ENCODE assay signal across 10 cellular contexts in the genomic region with DNA sequence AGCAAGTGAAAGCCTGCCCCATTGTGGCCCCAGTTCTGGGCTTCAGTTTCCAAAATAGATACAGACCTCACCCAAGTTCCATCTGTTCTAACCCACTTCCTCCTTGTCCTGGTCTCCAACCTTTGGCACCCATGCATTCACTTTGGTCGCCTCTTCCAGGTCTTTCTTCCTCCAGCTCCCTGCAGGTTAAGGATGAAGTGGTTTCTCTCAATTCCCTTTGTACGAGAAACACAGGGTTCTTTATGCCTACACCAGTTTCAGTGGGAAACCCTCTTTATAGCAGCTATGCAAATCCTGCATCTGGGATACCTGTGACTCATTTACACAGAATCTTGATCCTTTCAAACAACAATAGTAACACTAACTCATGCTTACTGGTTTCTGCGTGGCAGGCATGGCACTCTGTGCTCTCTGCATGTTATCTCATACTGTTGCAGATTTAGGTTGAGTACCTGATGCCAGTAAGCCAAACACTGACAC.
A peak's percentile ranks its signal among the peaks of the same experiment; 100 is the strongest.
DNase-seq lines count a peak whose midpoint lies in the region; ATAC-seq and TF ChIP-seq lines count a peak whose summit lies in the region.
"Had no signal": no experiment of that assay in that cellular context is flagged by ENCODE, and none has a peak within 500 bp of the region (broad histone marks: within the 10 kb centered on the region; RNA-seq: fewer than 3 reads in every experiment).

No MANE protein-coding gene starts in this region.

- H3K27me3 Mint-ChIP-seq in IgD-negative memory B cell, result peaks cover 3% of the 10 kb centered on the region
- no peaks in the 10 kb centered on the region for H3K27me3 Mint-ChIP-seq in activated T-helper 2 cell treated with anti-CD3 and anti-CD28 coated beads, Interferon-gamma antibody, Interleukin-2, Interleukin-4, amounts not matched to agents 10 μg/mL and 5 μg/mL and 100 μg/mL, durations not matched to agents 14 hours and 24 hours and 36 hours (ENCODE audit: low read depth)

- peak overlapping the region in 3 of 4 donors; percentile 51 to 91 (median 89) for H3K4me3 Mint-ChIP-seq in IgD-negative memory B cell
- H3K4me3 Mint-ChIP-seq in activated T-helper 2 cell treated with anti-CD3 and anti-CD28 coated beads, Interferon-gamma antibody, Interleukin-2, Interleukin-4, amounts not matched to agents 10 μg/mL and 5 μg/mL and 100 μg/mL, durations not matched to agents 14 hours and 24 hours and 36 hours (ENCODE audit: low read depth), result no peak overlapping the region
- H3K4me3 Mint-ChIP-seq: neural crest cell had no signal

- no peak for TF ChIP-seq CTCF in mucosa of descending colon (IDR thresholded peaks at IDR 0.05)

- H3K9me3 Mint-ChIP-seq in IgD-negative memory B cell, result no peaks in the 10 kb centered on the region
- no peaks in the 10 kb centered on the region for H3K9me3 Mint-ChIP-seq in activated T-helper 2 cell treated with anti-CD3 and anti-CD28 coated beads, Interferon-gamma antibody, Interleukin-2, Interleukin-4, amounts not matched to agents 10 μg/mL and 5 μg/mL and 100 μg/mL, durations not matched to agents 14 hours and 24 hours and 36 hours
- H3K9me3 Mint-ChIP-seq: neural crest cell had no signal

- peaks cover 7% of the 10 kb centered on the region for H3K36me3 Mint-ChIP-seq in IgD-negative memory B cell
- peaks cover 56% of the 10 kb centered on the region for H3K36me3 Mint-ChIP-seq in activated T-helper 2 cell treated with anti-CD3 and anti-CD28 coated beads, Interferon-gamma antibody, Interleukin-2, Interleukin-4, amounts not matched to agents 10 μg/mL and 5 μg/mL and 100 μg/mL, durations not matched to agents 14 hours and 24 hours and 36 hours (ENCODE audit: low read depth)

- no peaks in the 10 kb centered on the region for H3K4me1 ChIP-seq in mucosa of descending colon (ENCODE audit: low read depth)

- H3K9me3 ChIP-seq in mucosa of descending colon, result no peaks in the 10 kb centered on the region

- H3K27ac Mint-ChIP-seq in IgD-negative memory B cell, result peak overlapping the region in 2 of 3 donors; percentile 11 to 71
- peak overlapping the region; percentile 77 for H3K27ac Mint-ChIP-seq in activated T-helper 2 cell treated with anti-CD3 and anti-CD28 coated beads, Interferon-gamma antibody, Interleukin-2, Interleukin-4, amounts not matched to agents 10 μg/mL and 5 μg/mL and 100 μg/mL, durations not matched to agents 14 hours and 24 hours and 36 hours

- DNase-seq in ELR (ENCODE audit: low read depth) (peak; percentile 67), mucosa of descending colon (no peak), NCI-H2227 (lab: John Stamatoyannopoulos, UW; ENCODE audit: unreplicated experiment) (no peak)
- DNase-seq in activated T-helper 2 cell treated with anti-CD3 and anti-CD28 coated beads, Interferon-gamma antibody, Interleukin-2, Interleukin-4, amounts not matched to agents 10 μg/mL and 5 μg/mL and 100 μg/mL, durations not matched to agents 14 hours and 24 hours and 36 hours (ENCODE audit: low spot score), result no peak
- DNase-seq: T1000 had no signal

- peaks cover 52 to 62% (median 61%) of the 10 kb centered on the region in 3 donors for H3K4me1 Mint-ChIP-seq in IgD-negative memory B cell
- peaks cover 64% of the 10 kb centered on the region for H3K4me1 Mint-ChIP-seq in activated T-helper 2 cell treated with anti-CD3 and anti-CD28 coated beads, Interferon-gamma antibody, Interleukin-2, Interleukin-4, amounts not matched to agents 10 μg/mL and 5 μg/mL and 100 μg/mL, durations not matched to agents 14 hours and 24 hours and 36 hours (ENCODE audit: low read depth)

- intact Hi-C loops in activated T-helper 2 cell treated with anti-CD3 and anti-CD28 coated beads, Interferon-gamma antibody, Interleukin-2, Interleukin-4, amounts not matched to agents 10 μg/mL and 5 μg/mL and 100 μg/mL, durations not matched to agents 14 hours and 24 hours and 36 hours (cut with micrococcal nuclease), result loop anchor here (1.0 to 10.0 kb wide), 3 partner anchors 24 to 166 kb away; no protein-coding TSS in a partner anchor
- intact Hi-C loops in mucosa of descending colon (cut with DNase I, micrococcal nuclease), result no loop called here

- no peaks in the 10 kb centered on the region for H3K36me3 ChIP-seq in mucosa of descending colon (ENCODE audit: low read depth)

- ATAC-seq in mucosa of descending colon (peak; percentile 16), GM19324 (IDR thresholded peaks at IDR 0.05; ENCODE audit: low FRiP score, unreplicated experiment) (no peak), HG03378 (IDR thresholded peaks at IDR 0.05; ENCODE audit: unreplicated experiment) (no peak), HG03159 (IDR thresholded peaks at IDR 0.05; ENCODE audit: unreplicated experiment) (no peak)

- no peak overlapping the region for H3K4me3 ChIP-seq in mucosa of descending colon
